Comparison of ENCODE assay signal across 1 cellular context in the genomic region with DNA sequence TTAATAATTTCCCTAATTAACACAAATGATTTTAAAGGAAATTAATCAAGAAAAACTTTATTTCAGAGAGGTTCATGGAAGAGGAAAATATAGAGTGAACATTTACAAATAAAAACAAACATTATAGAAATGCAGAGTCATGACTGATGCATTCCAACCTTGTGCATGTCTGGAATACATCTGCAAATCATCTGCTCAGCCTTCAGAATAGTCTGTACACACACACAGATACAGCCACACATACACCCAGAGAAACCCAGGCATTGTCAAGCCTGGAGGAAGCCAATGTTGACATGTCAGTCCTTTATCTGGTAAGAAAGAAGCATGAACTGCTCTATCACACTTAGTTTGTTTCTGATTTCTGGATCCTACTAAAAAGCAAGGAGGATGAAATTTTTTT.
TF ChIP-seq lines count a peak whose summit lies in the region.

No MANE protein-coding gene starts in this region.

TF ChIP-seq in SK-N-SH, 30 proteins besides CTCF, POLR2A, EP300 and RAD21 (continued from another document):
- TF ChIP-seq, protein P1, sequence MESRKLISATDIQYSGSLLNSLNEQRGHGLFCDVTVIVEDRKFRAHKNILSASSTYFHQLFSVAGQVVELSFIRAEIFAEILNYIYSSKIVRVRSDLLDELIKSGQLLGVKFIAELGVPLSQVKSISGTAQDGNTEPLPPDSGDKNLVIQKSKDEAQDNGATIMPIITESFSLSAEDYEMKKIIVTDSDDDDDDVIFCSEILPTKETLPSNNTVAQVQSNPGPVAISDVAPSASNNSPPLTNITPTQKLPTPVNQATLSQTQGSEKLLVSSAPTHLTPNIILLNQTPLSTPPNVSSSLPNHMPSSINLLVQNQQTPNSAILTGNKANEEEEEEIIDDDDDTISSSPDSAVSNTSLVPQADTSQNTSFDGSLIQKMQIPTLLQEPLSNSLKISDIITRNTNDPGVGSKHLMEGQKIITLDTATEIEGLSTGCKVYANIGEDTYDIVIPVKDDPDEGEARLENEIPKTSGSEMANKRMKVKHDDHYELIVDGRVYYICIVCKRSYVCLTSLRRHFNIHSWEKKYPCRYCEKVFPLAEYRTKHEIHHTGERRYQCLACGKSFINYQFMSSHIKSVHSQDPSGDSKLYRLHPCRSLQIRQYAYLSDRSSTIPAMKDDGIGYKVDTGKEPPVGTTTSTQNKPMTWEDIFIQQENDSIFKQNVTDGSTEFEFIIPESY (IDR thresholded peaks at IDR 0.05; ENCODE audit: borderline replicate concordance, low read depth) = no peak
